In the genomic region with DNA sequence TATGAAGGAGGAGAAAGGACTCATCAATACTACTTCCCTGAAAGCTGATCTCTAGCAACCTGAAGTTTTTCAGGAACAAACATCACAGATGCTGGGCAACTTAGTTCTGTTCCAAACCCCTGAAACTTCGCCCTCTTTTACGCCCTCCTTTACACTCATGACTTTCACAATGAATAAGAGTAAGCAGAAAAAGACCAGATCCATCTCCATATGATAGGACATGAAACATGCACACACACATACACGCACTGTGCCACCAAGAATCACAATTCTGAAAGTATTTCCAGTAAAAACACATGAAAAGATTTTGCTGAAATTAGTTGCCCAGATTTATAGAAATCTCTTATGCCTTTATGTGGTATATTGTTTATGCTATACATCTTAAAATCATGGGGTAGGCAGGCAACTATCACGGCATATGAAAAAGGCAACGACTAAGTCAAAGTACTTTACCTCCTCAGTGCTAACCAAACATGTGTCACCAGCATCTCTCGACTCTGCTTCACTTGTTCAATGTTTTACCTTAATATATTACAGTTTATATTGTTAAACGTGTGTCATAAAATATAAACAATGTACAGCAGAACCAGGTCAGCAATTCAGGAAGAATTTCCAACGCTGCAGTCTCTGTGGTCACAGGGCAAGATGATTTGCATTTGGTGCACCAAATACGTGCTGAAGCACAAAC, we compare ENCODE assay signal across 20 cellular contexts. TPM values are rescaled to one million over a fixed set of nuclear protein-coding genes. Genes with fewer than 3 reads are reported as not detected.
A peak's percentile ranks its signal among the peaks of the same experiment; 100 is the strongest.
DNase-seq lines count a peak whose midpoint lies in the region; ATAC-seq and TF ChIP-seq lines count a peak whose summit lies in the region.
"Had no signal": no experiment of that assay in that cellular context is flagged by ENCODE, and none has a peak within 500 bp of the region (broad histone marks: within the 10 kb centered on the region; RNA-seq: fewer than 3 reads in every experiment).

No MANE protein-coding gene starts in this region.

- TF ChIP-seq CTCF in mucosa of descending colon (IDR thresholded peaks at IDR 0.05): no peak
- TF ChIP-seq CTCF in heart right ventricle (IDR thresholded peaks at IDR 0.05): no peak
- TF ChIP-seq CTCF in coronary artery (IDR thresholded peaks at IDR 0.05): no peak

- no peaks in the 10 kb centered on the region for H3K36me3 Mint-ChIP-seq in activated CD4-positive, alpha-beta T cell treated with anti-CD3 and anti-CD28 coated beads for 36 hours (ENCODE audit: low read depth)

- H3K9me3 ChIP-seq in mucosa of descending colon (no peaks in the 10 kb centered on the region), heart right ventricle (no peaks in the 10 kb centered on the region)

- H3K36me3 ChIP-seq in mucosa of descending colon (ENCODE audit: low read depth) (no peaks in the 10 kb centered on the region), heart right ventricle (no peaks in the 10 kb centered on the region)

- CTCF ChIA-PET in activated CD4-positive, alpha-beta T cell treated with anti-CD3 and anti-CD28 coated beads for 36 hours (lab: Charles Lee): interaction anchor here (0.6 to 1.3 kb wide), 5 partner anchors 8 to 131 kb away, joined by 3 to 8 read pairs (median 3); no protein-coding TSS in a partner anchor

- H3K27me3 Mint-ChIP-seq in activated CD4-positive, alpha-beta T cell treated with anti-CD3 and anti-CD28 coated beads for 36 hours: no peaks in the 10 kb centered on the region
- H3K27me3 Mint-ChIP-seq: B cell; CD4-positive, CD25-positive, alpha-beta regulatory T cell had no signal

- H3K27me3 ChIP-seq in heart right ventricle: no peaks in the 10 kb centered on the region

- POLR2A ChIA-PET in activated CD4-positive, alpha-beta T cell treated with anti-CD3 and anti-CD28 coated beads for 36 hours (lab: Charles Lee): interaction anchor here (0.6 kb wide), 1 partner anchor 25 kb away, joined by 4 read pairs; no protein-coding TSS in a partner anchor

- DNase-seq in activated CD4-positive, alpha-beta T cell treated with anti-CD3 and anti-CD28 coated beads for 36 hours: no peak
- DNase-seq in activated CD4-positive, alpha-beta T cell treated with anti-CD3 and anti-CD28 coated beads, Interleukin-2, amount 50 U/mL, for 1 hour: no peak
- peak; percentile 5 for DNase-seq in stimulated activated CD4-positive, alpha-beta T cell treated with anti-CD3 and anti-CD28 coated beads, Interleukin-1b, Interleukin-23, amount 100 ng/mL, for 48 hours
- DNase-seq in stimulated activated CD4-positive, alpha-beta T cell treated with anti-CD3 and anti-CD28 coated beads, Interleukin-4, amount 100 ng/mL, for 24 hours: no peak
- DNase-seq in mucosa of descending colon: peak in 1 of 3 donors; percentile 69
- DNase-seq in heart right ventricle: no peak
- DNase-seq in coronary artery (ENCODE audit: low spot score): no peak
- DNase-seq in HUDEP-2 (lab: John Stamatoyannopoulos, UW; ENCODE audit: unreplicated experiment in 76 of 76): no peak
- DNase-seq: CD4-positive, CD25-positive, alpha-beta regulatory T cell; COR-L47; IMR-90; NCI-H1092; NCI-H1436 treated with DMSO at 0.1 percent for 48 hours; NCI-H2029; NCI-H345; NCI-H524 treated with DMSO at 0.1 percent for 48 hours; PC-3; RPMI8226 had no signal

- no peak overlapping the region for H3K27ac Mint-ChIP-seq in activated CD4-positive, alpha-beta T cell treated with anti-CD3 and anti-CD28 coated beads for 36 hours
- H3K27ac Mint-ChIP-seq: B cell; CD4-positive, CD25-positive, alpha-beta regulatory T cell had no signal

- intact Hi-C loops in activated CD4-positive, alpha-beta T cell treated with anti-CD3 and anti-CD28 coated beads for 36 hours (cut with DNase I, micrococcal nuclease): no loop called here
- intact Hi-C loops in mucosa of descending colon (cut with DNase I, micrococcal nuclease): no loop called here
- intact Hi-C loops in heart right ventricle (cut with DNase I): loop anchor here in 1 of 10 donors (10.0 kb wide), 1 partner anchor 58 kb away; no protein-coding TSS in a partner anchor

- no peak overlapping the region for H3K4me3 ChIP-seq in mucosa of descending colon
- no peak overlapping the region for H3K4me3 ChIP-seq in heart right ventricle
- no peak overlapping the region for H3K4me3 ChIP-seq in coronary artery

- no peak overlapping the region for H3K4me3 Mint-ChIP-seq in activated CD4-positive, alpha-beta T cell treated with anti-CD3 and anti-CD28 coated beads for 36 hours
- H3K4me3 Mint-ChIP-seq: B cell; CD4-positive, CD25-positive, alpha-beta regulatory T cell had no signal

- H3K4me1 ChIP-seq in mucosa of descending colon (ENCODE audit: low read depth): peaks cover 68% of the 10 kb centered on the region
- H3K4me1 ChIP-seq in heart right ventricle: peaks cover 0 to 25% (median 12%) of the 10 kb centered on the region in 9 donors

- ATAC-seq in activated CD4-positive, alpha-beta T cell treated with anti-CD3 and anti-CD28 coated beads for 36 hours: peak; percentile 77
- ATAC-seq in mucosa of descending colon (peak; percentile 55), heart right ventricle (no peak)
- ATAC-seq: PC-3 had no signal

- H3K27ac ChIP-seq in heart right ventricle (no peak overlapping the region), coronary artery (no peak overlapping the region)

- H3K4me1 Mint-ChIP-seq in activated CD4-positive, alpha-beta T cell treated with anti-CD3 and anti-CD28 coated beads for 36 hours: peaks cover 24% of the 10 kb centered on the region

- H3K9me3 Mint-ChIP-seq in activated CD4-positive, alpha-beta T cell treated with anti-CD3 and anti-CD28 coated beads for 36 hours (ENCODE audit: low read depth): no peaks in the 10 kb centered on the region

- 88 to 92% methylated on average over 9 of the region's 9 CpGs for WGBS in heart right ventricle, 2 donors

RNA-seq across cellular contexts. Expression of gene NHEJ1, which starts 47.8 kb away (rescaled TPM):
- total RNA-seq in activated CD4-positive, alpha-beta T cell treated with anti-CD3 and anti-CD28 coated beads for 36 hours: 10 to 100 TPM; 20.7 to 23.8 TPM
- 10 to 100 TPM; 31.9 to 63.6 (median 41.7) TPM for total RNA-seq in mucosa of descending colon
- total RNA-seq in heart right ventricle: 10 to 100 TPM in 1 of 10 donors, 1 to 10 TPM in 9; 4.7 to 12.0 (median 7.1) TPM
- polyA plus RNA-seq in heart right ventricle: 1 to 10 TPM; 3.8 to 9.6 TPM

RNA-seq across cellular contexts. Expression of gene IHH, which starts 52.1 kb away (rescaled TPM):
- total RNA-seq in activated CD4-positive, alpha-beta T cell treated with anti-CD3 and anti-CD28 coated beads for 36 hours: under 1 TPM in 1 of 2 experiments, not detected in 1; 0.12 TPM
- 10 to 100 TPM; 31.0 to 91.2 (median 57.6) TPM for total RNA-seq in mucosa of descending colon
- under 1 TPM in 1 of 10 donors, not detected in 9; 0.16 TPM for total RNA-seq in heart right ventricle
- under 1 TPM in 1 of 2 donors, not detected in 1; 0.03 TPM for polyA plus RNA-seq in heart right ventricle
- total RNA-seq: CD4-positive, CD25-positive, alpha-beta regulatory T cell; IMR-90; MCF 10A had no signal
- polyA plus RNA-seq: CD4-positive, CD25-positive, alpha-beta regulatory T cell; IMR-90 had no signal

RNA-seq across cellular contexts. Expression of gene SLC23A3, which starts 57.0 kb away (rescaled TPM):
- 1 to 10 TPM; 1.2 to 1.9 TPM for total RNA-seq in activated CD4-positive, alpha-beta T cell treated with anti-CD3 and anti-CD28 coated beads for 36 hours
- total RNA-seq in mucosa of descending colon (10 to 100 TPM in 1 of 3 donors, 1 to 10 TPM in 2; 5.8 to 13.6 (median 7.6) TPM), heart right ventricle (1 to 10 TPM in 2 of 10 donors, under 1 TPM in 8; 0.30 to 2.1 (median 0.47) TPM)
- polyA plus RNA-seq in heart right ventricle: 1 to 10 TPM in 1 of 2 donors, under 1 TPM in 1; 0.28 to 1.8 TPM
- polyA plus RNA-seq: CD4-positive, CD25-positive, alpha-beta regulatory T cell had no signal

Comparison
In these comparisons a context has a peak if more than half of its experiments do, and no peak if none do; other contexts are left out.
1. ATAC-seq: peak in activated CD4-positive, alpha-beta T cell treated with anti-CD3 and anti-CD28 coated beads for 36 hours (single experiment) and mucosa of descending colon (single experiment); none in heart right ventricle (0 of 8).
2. RNA of gene IHH, which starts 52.1 kb away (total RNA-seq): 31.0 to 91.2 TPM in mucosa of descending colon; 0.12 TPM in activated CD4-positive, alpha-beta T cell treated with anti-CD3 and anti-CD28 coated beads for 36 hours and 0.16 TPM in heart right ventricle; every median in the first group is over 10 times any median in the second.